11 cellular contexts compared by ENCODE assay signal in the genomic region with DNA sequence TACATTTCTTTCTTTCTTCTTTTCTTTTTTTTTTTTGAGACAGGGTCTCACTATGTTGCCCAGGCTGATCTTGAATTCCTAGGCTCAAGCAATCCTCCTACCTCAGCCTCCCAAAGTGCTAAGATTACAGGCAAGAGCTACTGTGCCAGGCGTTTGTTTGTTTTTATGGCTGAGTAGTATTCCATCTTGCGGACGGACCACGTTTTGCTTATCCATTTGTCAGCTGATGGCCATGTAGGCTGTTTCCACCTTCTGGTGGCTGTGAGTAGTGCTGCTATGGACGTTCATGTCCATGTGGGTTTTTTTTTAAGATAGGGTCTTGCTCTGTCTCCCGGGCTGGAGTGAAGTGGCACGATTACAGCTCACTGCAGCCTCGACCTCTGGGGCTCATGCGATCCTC. TPM values are rescaled to one million over a fixed set of nuclear protein-coding genes. Genes with fewer than 3 reads are reported as not detected.
DNase-seq lines count a peak whose midpoint lies in the region; ATAC-seq and TF ChIP-seq lines count a peak whose summit lies in the region.
"Had no signal": no experiment of that assay in that cellular context is flagged by ENCODE, and none has a peak within 500 bp of the region (broad histone marks: within the 10 kb centered on the region; RNA-seq: fewer than 3 reads in every experiment).

No MANE protein-coding gene starts in this region.

- H3K4me1 Mint-ChIP-seq in effector memory CD8-positive, alpha-beta T cell (ENCODE audit: low read depth in 2 of 2), result peaks cover 0 to 3% of the 10 kb centered on the region in 2 donors

- no peaks in the 10 kb centered on the region for H3K9me3 ChIP-seq in SK-N-SH
- no peaks in the 10 kb centered on the region for H3K9me3 ChIP-seq in ovary
- H3K9me3 ChIP-seq: left lung had no signal

- intact Hi-C loops in ovary (cut with DNase I), result loop anchor here in 1 of 4 donors (10.0 kb wide), 1 partner anchor 192 kb away; a partner anchor contains a TSS

- H3K36me3 ChIP-seq in SK-N-SH (replicated peaks in 1 of 2; ENCODE audit: control insufficient read depth in 1 of 2, insufficient read depth in 2 of 2, low read length in 1 of 2) (peaks cover 0 to 20% of the 10 kb centered on the region in 2 experiments), ovary (no peaks in the 10 kb centered on the region)

- no peak overlapping the region for H3K4me2 ChIP-seq in SK-N-SH

- peak; percentile 25 for DNase-seq in ACHN
- DNase-seq in GM12865 (ENCODE audit: low read depth), result peak; percentile 46
- DNase-seq in SK-N-SH, result no peak
- DNase-seq in fibroblast of pulmonary artery (ENCODE audit: low read depth), result peak; percentile 40
- no peak for DNase-seq in effector memory CD8-positive, alpha-beta T cell
- DNase-seq in GM19240 (ENCODE audit: insufficient read length, low spot score), result no peak
- no peak for DNase-seq in T-helper 2 cell
- DNase-seq in ovary, result no peak
- DNase-seq: activated CD8-positive, alpha-beta T cell treated with anti-CD3 and anti-CD28 coated beads, Interleukin-2, amount 10 ng/mL, durations not matched to agents 7 days and 5 days; DMS79 treated with DMSO at 0.1 percent for 48 hours had no signal

- CTCF ChIA-PET in SK-N-SH (lab: Yijun Ruan, JAX), result interaction anchor here (1.0 to 15.9 kb wide), 4 partner anchors 49 to 104 kb away, joined by 3 to 228 read pairs (median 56); a partner anchor contains a TSS

- no peak for TF ChIP-seq POLR2A in ovary (IDR thresholded peaks at IDR 0.05)

- no peak for ATAC-seq in effector memory CD8-positive, alpha-beta T cell (replicated peaks)
- ATAC-seq: activated CD8-positive, alpha-beta T cell treated with anti-CD3 and anti-CD28 coated beads, Interleukin-2, amount 10 ng/mL, durations not matched to agents 7 days and 5 days; left lung had no signal

- no peak overlapping the region for H2AFZ ChIP-seq in SK-N-SH (ENCODE audit: low read depth)

- H3K4me3 ChIP-seq in GM12865 (ENCODE audit: low read depth, low read length) (no peak overlapping the region), SK-N-SH (ENCODE audit: low read depth in 2 of 2, low read length in 1 of 2) (no peak overlapping the region), fibroblast of pulmonary artery (replicated peaks; ENCODE audit: low read depth, low read length) (no peak overlapping the region), ovary (no peak overlapping the region)

- no peak for TF ChIP-seq RAD21 in SK-N-SH (IDR thresholded peaks at IDR 0.05; ENCODE audit: low read length)

- H3K27ac Mint-ChIP-seq in effector memory CD8-positive, alpha-beta T cell, result no peak overlapping the region

- no peak overlapping the region for H3K9ac ChIP-seq in SK-N-SH

- no peaks in the 10 kb centered on the region for H3K9me2 ChIP-seq in SK-N-SH

- H3K4me1 ChIP-seq in SK-N-SH (ENCODE audit: control insufficient read depth in 1 of 2, insufficient read depth in 2 of 2, low read depth in 1 of 2, low read length in 1 of 2), result no peaks in the 10 kb centered on the region
- H3K4me1 ChIP-seq in ovary (ENCODE audit: insufficient read depth), result no peaks in the 10 kb centered on the region

- H3K79me2 ChIP-seq in SK-N-SH (ENCODE audit: insufficient read depth), result no peaks in the 10 kb centered on the region

- H3K27me3 Mint-ChIP-seq in effector memory CD8-positive, alpha-beta T cell, result no peaks in the 10 kb centered on the region

- TF ChIP-seq EP300 in SK-N-SH (IDR thresholded peaks at IDR 0.05; ENCODE audit: borderline replicate concordance in 1 of 2, low read depth in 1 of 2, low read length in 1 of 2), result no peak
- TF ChIP-seq EP300 in ovary (IDR thresholded peaks at IDR 0.05), result no peak

- H4K20me1 ChIP-seq in SK-N-SH (ENCODE audit: insufficient read depth), result no peaks in the 10 kb centered on the region

- in situ Hi-C loops in ACHN (cut with HindIII; ENCODE audit: low pct_ligation_motif_present, low pct_unique_long_range_greater_than_20kb, low sequenced_read_pairs), result no loop called here

- H3K27ac ChIP-seq in SK-N-SH (ENCODE audit: low read depth in 2 of 2, low read length in 1 of 2), result no peak overlapping the region
- no peak overlapping the region for H3K27ac ChIP-seq in ovary

- H3F3A ChIP-seq in SK-N-SH (replicated peaks; ENCODE audit: insufficient read depth), result no peaks in the 10 kb centered on the region

- no peaks in the 10 kb centered on the region for H3K27me3 ChIP-seq in SK-N-SH (ENCODE audit: insufficient read depth)
- H3K27me3 ChIP-seq in ovary, result no peaks in the 10 kb centered on the region
- H3K27me3 ChIP-seq: left lung had no signal

- peak; percentile 24 for TF ChIP-seq CTCF in GM12865 (IDR thresholded peaks at IDR 0.05; ENCODE audit: insufficient read depth, low read depth, low read length, missing control alignments)
- peak; percentile 37 for TF ChIP-seq CTCF in SK-N-SH (IDR thresholded peaks at IDR 0.05)
- TF ChIP-seq CTCF in fibroblast of pulmonary artery (IDR thresholded peaks at IDR 0.05; ENCODE audit: low read length, missing control alignments), result peak; percentile 33
- TF ChIP-seq CTCF in ovary (IDR thresholded peaks at IDR 0.05), result no peak

- H3K4me3 Mint-ChIP-seq in effector memory CD8-positive, alpha-beta T cell, result no peak overlapping the region
- H3K4me3 Mint-ChIP-seq: activated CD8-positive, alpha-beta T cell treated with anti-CD3 and anti-CD28 coated beads, Interleukin-2, amount 10 ng/mL, durations not matched to agents 7 days and 5 days had no signal

- POLR2A ChIA-PET in SK-N-SH (lab: Yijun Ruan, JAX), result interaction anchor here (0.6 kb wide), 1 partner anchor 12 kb away, joined by 3 read pairs; no protein-coding TSS in a partner anchor

- 92% methylated on average over 9 of the region's 9 CpGs for WGBS in SK-N-SH (ENCODE audit: low lambda C conversion rate)
- WGBS in ovary, 3 donors, result 78 to 83% (median 78%) methylated on average over 9 of the region's 9 CpGs

- H3K9me3 Mint-ChIP-seq in effector memory CD8-positive, alpha-beta T cell, result no peaks in the 10 kb centered on the region

- H3K36me3 Mint-ChIP-seq in effector memory CD8-positive, alpha-beta T cell (ENCODE audit: insufficient read depth), result peaks cover 17% of the 10 kb centered on the region

TF ChIP-seq in SK-N-SH, 30 proteins besides CTCF, POLR2A, EP300 and RAD21:
- TF ChIP-seq ELF1 (IDR thresholded peaks at IDR 0.05) (no peak), TEAD4 (IDR thresholded peaks at IDR 0.05; ENCODE audit: borderline replicate concordance, insufficient read depth) (no peak), RFX5 (IDR thresholded peaks at IDR 0.05; ENCODE audit: low read length) (no peak)

RNA-seq across cellular contexts. Expression of a gene that starts 2.5 kb away (rescaled TPM):
- 1.9 and 2.2 TPM in 2 replicates for polyA plus RNA-seq in SK-N-SH (2012; rRNA removed)
- 0.67 and 1.2 TPM in 2 replicates for polyA plus RNA-seq in SK-N-SH (2012; cell fraction: cytosol; rRNA removed)
- 11.8 and 14.3 TPM in 2 replicates for polyA plus RNA-seq in SK-N-SH (2012; cell fraction: nucleus; rRNA removed)
- 1 to 10 TPM; 1.3 to 7.2 (median 2.5) TPM for total RNA-seq in ovary
- 1 to 10 TPM; 1.8 to 4.2 TPM for polyA plus RNA-seq in ovary

RNA-seq across cellular contexts. Expression of a gene that starts 9.6 kb away (rescaled TPM):
- polyA plus RNA-seq in SK-N-SH (2012; rRNA removed), result 158 and 176 TPM in 2 replicates
- 77.5 and 107 TPM in 2 replicates for polyA plus RNA-seq in SK-N-SH (2012; cell fraction: cytosol; rRNA removed)
- polyA plus RNA-seq in SK-N-SH (2012; cell fraction: nucleus; rRNA removed), result 306 and 385 TPM in 2 replicates
- 100 to 1,000 TPM in 1 of 7 donors, 10 to 100 TPM in 6; 63.5 to 104 (median 76.0) TPM for total RNA-seq in ovary
- 10 to 100 TPM; 58.3 to 63.6 TPM for polyA plus RNA-seq in ovary

RNA-seq across cellular contexts. Expression of a gene that starts 9.8 kb away (rescaled TPM):
- polyA plus RNA-seq in SK-N-SH (2012; rRNA removed) (183 and 206 TPM in 2 replicates), ovary (10 to 100 TPM; 25.7 to 83.3 TPM)
- 60.8 and 101 TPM in 2 replicates for polyA plus RNA-seq in SK-N-SH (2012; cell fraction: cytosol; rRNA removed)
- 702 and 826 TPM in 2 replicates for polyA plus RNA-seq in SK-N-SH (2012; cell fraction: nucleus; rRNA removed)
- total RNA-seq in ovary, result 100 to 1,000 TPM in 4 of 7 donors, 10 to 100 TPM in 3; 32.7 to 243 (median 151) TPM

RNA-seq across cellular contexts. Expression of a gene that starts 33.7 kb away (rescaled TPM):
- polyA plus RNA-seq in SK-N-SH (2012; rRNA removed) (176 and 244 TPM in 2 replicates), ovary (10 to 100 TPM; 18.4 to 55.4 TPM)
- 109 and 114 TPM in 2 replicates for polyA plus RNA-seq in SK-N-SH (2012; cell fraction: cytosol; rRNA removed)
- polyA plus RNA-seq in SK-N-SH (2012; cell fraction: nucleus; rRNA removed), result 1,021 and 1,050 TPM in 2 replicates
- 10 to 100 TPM; 35.1 to 91.6 (median 57.0) TPM for total RNA-seq in ovary

RNA-seq across cellular contexts. Expression of a gene that starts 47.2 kb away (rescaled TPM):
- polyA plus RNA-seq in SK-N-SH (2012; rRNA removed), result 44.4 and 48.1 TPM in 2 replicates
- polyA plus RNA-seq in SK-N-SH (2012; cell fraction: cytosol; rRNA removed), result 10.1 and 14.0 TPM in 2 replicates
- 327 and 442 TPM in 2 replicates for polyA plus RNA-seq in SK-N-SH (2012; cell fraction: nucleus; rRNA removed)
- total RNA-seq in ovary, result 10 to 100 TPM; 50.2 to 77.6 (median 64.3) TPM
- 10 to 100 TPM; 14.8 to 77.3 TPM for polyA plus RNA-seq in ovary

Comparison
In these comparisons a context has a peak if more than half of its experiments do, and no peak if none do; other contexts are left out.
1. DNase-seq: peak in ACHN (single experiment), GM12865 (single experiment) and fibroblast of pulmonary artery (single experiment); none in SK-N-SH (single experiment), effector memory CD8-positive, alpha-beta T cell (0 of 3), GM19240 (single experiment), T-helper 2 cell (0 of 5) and ovary (0 of 5).
2. CTCF ChIP-seq: peak in GM12865 (single experiment), SK-N-SH (single experiment) and fibroblast of pulmonary artery (single experiment); none in ovary (0 of 3).